8 cellular contexts compared by ENCODE assay signal in the genomic region with DNA sequence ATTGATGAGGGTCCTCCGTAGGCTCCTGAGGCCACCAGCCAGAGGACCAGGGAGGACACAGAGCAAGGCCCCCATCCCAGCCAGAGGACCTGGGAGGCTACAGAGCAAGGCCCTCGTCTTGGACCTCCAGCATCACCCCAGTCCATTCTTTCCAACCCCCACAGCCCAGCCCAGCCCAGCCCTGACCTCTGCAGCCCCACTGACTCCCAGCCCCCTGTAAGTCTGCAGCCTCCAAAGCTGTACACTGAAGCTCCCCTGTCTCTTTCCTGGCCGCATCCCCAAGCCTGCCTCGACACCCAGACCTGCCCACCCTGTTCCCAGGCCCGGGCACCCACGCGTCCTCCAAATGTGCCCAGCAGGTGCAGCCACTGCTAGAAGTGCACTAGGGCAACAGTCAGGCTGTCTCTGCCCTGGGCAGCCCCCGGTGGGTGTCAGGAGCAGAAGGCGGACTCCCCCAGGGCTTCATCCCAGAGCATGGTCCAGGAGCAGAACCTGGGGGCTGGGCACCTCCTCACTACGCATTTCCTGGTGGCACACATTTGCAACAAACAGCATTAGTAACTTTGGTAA. TPM values are rescaled to one million over a fixed set of nuclear protein-coding genes. Genes with fewer than 3 reads are reported as not detected.
DNase-seq lines count a peak whose midpoint lies in the region; ATAC-seq and TF ChIP-seq lines count a peak whose summit lies in the region.

No MANE protein-coding gene starts in this region.

- H3K4me3 ChIP-seq in PC-9: peak overlapping the region; percentile 85
- peak overlapping the region; percentile 82 for H3K4me3 ChIP-seq in osteoblast (ENCODE audit: insufficient read depth, low read length)

- H3K4me2 ChIP-seq in PC-9: peak overlapping the region; percentile 93
- peak overlapping the region; percentile 92 for H3K4me2 ChIP-seq in osteoblast (ENCODE audit: insufficient read depth, low read length)

- no peaks in the 10 kb centered on the region for H3K9me2 ChIP-seq in PC-9 (ENCODE audit: insufficient read depth)

- POLR2A ChIA-PET in PC-9 (lab: Charles Lee; ENCODE audit: unreplicated experiment): interaction anchor here (0.5 to 0.7 kb wide), 2 partner anchors 204 to 339 kb away, joined by 3 to 5 read pairs; no protein-coding TSS in a partner anchor

- intact Hi-C loops in PC-9 (cut with micrococcal nuclease; ENCODE audit: unreplicated experiment): loop anchor here (5.0 to 10.0 kb wide), 2 partner anchors 75 to 88 kb away; partner anchors contain the start of genes UBE2J2 and VWA1

- BruUV-seq in PC-9 (replicated peaks; lab: Mats Ljungman, UMichigan): no TSS peak

- H3K4me1 ChIP-seq in PC-9 (replicated peaks; ENCODE audit: insufficient read depth) (peaks cover 55% of the 10 kb centered on the region), osteoblast (ENCODE audit: insufficient read depth, low read length) (peaks cover 35% of the 10 kb centered on the region)

- in situ Hi-C loops in ACHN (cut with HindIII; ENCODE audit: low pct_ligation_motif_present, low pct_unique_long_range_greater_than_20kb, low sequenced_read_pairs): no loop called here

- H3K27ac ChIP-seq in C4-2B: peak overlapping the region; percentile 99
- peak overlapping the region; percentile 92 for H3K27ac ChIP-seq in PC-9
- H3K27ac ChIP-seq in epithelial cell of prostate: peak overlapping the region; percentile 98
- H3K27ac ChIP-seq in osteoblast (ENCODE audit: low read depth, low read length): peak overlapping the region; percentile 37

- no peak overlapping the region for H2AFZ ChIP-seq in PC-9
- no peak overlapping the region for H2AFZ ChIP-seq in osteoblast (ENCODE audit: low read length)

- H3K9me3 ChIP-seq in PC-9 (ENCODE audit: insufficient read depth, low read depth) (no peaks in the 10 kb centered on the region), osteoblast (ENCODE audit: low read depth, low read length) (no peaks in the 10 kb centered on the region)

- CTCF ChIA-PET in PC-9 (lab: Charles Lee): no interaction called here

- DNase-seq in PC-9 (no peak), epithelial cell of prostate (ENCODE audit: low read depth, low spot score) (no peak), osteoblast (ENCODE audit: insufficient read length, low spot score, missing footprints) (peak; percentile 86), ACHN (no peak), DMS 273 treated with DMSO at 0.1 percent for 48 hours (lab: John Stamatoyannopoulos, UW) (no peak)

- H4K20me1 ChIP-seq in PC-9 (ENCODE audit: insufficient read depth) (no peaks in the 10 kb centered on the region), osteoblast (ENCODE audit: insufficient read depth, low read length) (peaks cover 57% of the 10 kb centered on the region)

- H3K36me3 ChIP-seq in PC-9 (ENCODE audit: low read depth) (peaks cover under 1% of the 10 kb centered on the region; the same call in 1 of the 2 replicates), osteoblast (ENCODE audit: insufficient read depth, low read length) (peaks cover 3% of the 10 kb centered on the region)

- ATAC-seq in HG02870 (IDR thresholded peaks at IDR 0.05; ENCODE audit: unreplicated experiment) (no peak), HG02938 (IDR thresholded peaks at IDR 0.05; ENCODE audit: unreplicated experiment) (no peak)

- H3F3A ChIP-seq in PC-9 (ENCODE audit: insufficient read depth, low read depth): peaks cover 62% of the 10 kb centered on the region

- peaks cover 58% of the 10 kb centered on the region for H3K79me2 ChIP-seq in PC-9 (ENCODE audit: low read depth)
- peaks cover 68% of the 10 kb centered on the region for H3K79me2 ChIP-seq in osteoblast (ENCODE audit: insufficient read depth, low read length)

- TF ChIP-seq CTCF in C4-2B (conservative IDR thresholded peaks at IDR 0.05): no peak
- no peak for TF ChIP-seq CTCF in PC-9 (conservative IDR thresholded peaks at IDR 0.05)
- no peak for TF ChIP-seq CTCF in osteoblast (IDR thresholded peaks at IDR 0.05; ENCODE audit: extremely low read depth, low read depth, low read length)

- H3K27me3 ChIP-seq in PC-9 (ENCODE audit: insufficient read depth, low read depth) (no peaks in the 10 kb centered on the region), osteoblast (ENCODE audit: insufficient read depth, low read length) (no peaks in the 10 kb centered on the region)

RNA-seq across cellular contexts. Expression of gene DVL1, which starts 2.1 kb away (rescaled TPM):
- total RNA-seq in PC-9 (2021) (95.8 and 98.4 TPM in 2 replicates), osteoblast (73.5 and 81.9 TPM in 2 replicates)

RNA-seq across cellular contexts. Expression of gene MXRA8, which starts 11.2 kb away (rescaled TPM):
- 0.55 and 0.80 TPM in 2 replicates for total RNA-seq in PC-9 (2021)
- total RNA-seq in osteoblast: 689 and 735 TPM in 2 replicates

RNA-seq across cellular contexts. Expression of gene TAS1R3, which starts 16.0 kb away (rescaled TPM):
- total RNA-seq in PC-9 (2021) (0.57 and 1.2 TPM in 2 replicates), osteoblast (under 0.01 TPM in 2 replicates)

RNA-seq across cellular contexts. Expression of gene CPTP, which starts 22.5 kb away (rescaled TPM):
- total RNA-seq in PC-9 (2021) (33.7 and 37.0 TPM in 2 replicates), osteoblast (12.7 and 13.8 TPM in 2 replicates)

RNA-seq across cellular contexts. Expression of gene INTS11, which starts 22.7 kb away (rescaled TPM):
- total RNA-seq in PC-9 (2021): 130 and 150 TPM in 2 replicates
- 53.3 and 59.7 TPM in 2 replicates for total RNA-seq in osteoblast

Comparison
In these comparisons a context has a peak if more than half of its experiments do, and no peak if none do; other contexts are left out.
1. H3K27ac ChIP-seq: peak in every context shown above with its lines; median percentile 99 in C4-2B; 98 in epithelial cell of prostate; 92 in PC-9; 37 in osteoblast.
2. RNA of gene MXRA8, which starts 11.2 kb away (total RNA-seq): 689 to 735 TPM in osteoblast; 0.55 to 0.80 TPM in PC-9; every median in the first group is over 100 times any median in the second.